7 cellular contexts compared by ENCODE assay signal in genomic region chr1:117605164-117605810, GRCh38. TPM values are rescaled to one million over a fixed set of nuclear protein-coding genes. Genes with fewer than 3 reads are reported as not detected.
DNase-seq lines count a peak whose midpoint lies in the region; ATAC-seq and TF ChIP-seq lines count a peak whose summit lies in the region.

No MANE protein-coding gene starts in this region.

- H3K4me3 Mint-ChIP-seq in GM23338, result peak overlapping the region; percentile 89

- H3K27ac Mint-ChIP-seq in GM23338, result peak overlapping the region; percentile 85

- H3K4me1 ChIP-seq in GM23338 (ENCODE audit: insufficient read depth), result peaks cover 25% of the 10 kb centered on the region
- H3K4me1 ChIP-seq in mesenchymal stem cell (ENCODE audit: control insufficient read depth, insufficient read depth, low read depth, low read length), result peaks cover 16% of the 10 kb centered on the region
- H3K4me1 ChIP-seq in upper lobe of left lung, result peaks cover 8 to 35% (median 12%) of the 10 kb centered on the region in 4 donors

- TF ChIP-seq POLR2A in upper lobe of left lung (IDR thresholded peaks at IDR 0.05), result peak in 1 of 4 donors; percentile 20

- H3K36me3 ChIP-seq in GM23338 (ENCODE audit: insufficient read depth), result no peaks in the 10 kb centered on the region
- H3K36me3 ChIP-seq in MG63, result no peaks in the 10 kb centered on the region
- no peaks in the 10 kb centered on the region for H3K36me3 ChIP-seq in mesenchymal stem cell (ENCODE audit: control insufficient read depth in 1 of 2, insufficient read depth in 2 of 2, low read depth in 1 of 2, low read length in 2 of 2)
- no peaks in the 10 kb centered on the region for H3K36me3 ChIP-seq in upper lobe of left lung

- no peaks in the 10 kb centered on the region for H3K36me3 Mint-ChIP-seq in GM23338 (ENCODE audit: low read depth)

- WGBS in mesenchymal stem cell, result 2% methylated on average over 31 of the region's 32 CpGs
- 0 to 1% methylated on average over 27 to 28 of the region's 32 CpGs for WGBS in upper lobe of left lung, 2 donors

- no peak overlapping the region for H2AK5ac ChIP-seq in mesenchymal stem cell (ENCODE audit: low read length, severe bottlenecking)

- no peaks in the 10 kb centered on the region for H3K9me3 ChIP-seq in MG63
- no peaks in the 10 kb centered on the region for H3K9me3 ChIP-seq in mesenchymal stem cell (ENCODE audit: control insufficient read depth, low read length)
- H3K9me3 ChIP-seq in upper lobe of left lung, result no peaks in the 10 kb centered on the region

- ATAC-seq in GM18499 (IDR thresholded peaks at IDR 0.05; ENCODE audit: insufficient read depth, unreplicated experiment), result peak; percentile 37
- ATAC-seq in GM23338, result peak; percentile 8
- ATAC-seq in upper lobe of left lung (ENCODE audit: low FRiP score in 2 of 2), result peak; percentile 2 to 55

- H2AFZ ChIP-seq in GM23338 (peak overlapping the region; percentile 100), mesenchymal stem cell (ENCODE audit: low read depth, low read length) (peak overlapping the region; percentile 62)

- no peaks in the 10 kb centered on the region for H3K79me2 ChIP-seq in GM23338 (replicated peaks; ENCODE audit: insufficient read depth)

- DNase-seq in GM23338 (ENCODE audit: low spot score) (peak; percentile 62), MG63 (no peak), coronary artery (ENCODE audit: low spot score) (peak; percentile 80), mesenchymal stem cell (no peak), upper lobe of left lung (peak; percentile 59 to 90), COLO668 (lab: John Stamatoyannopoulos, UW; ENCODE audit: unreplicated experiment) (no peak)

- H3F3A ChIP-seq in GM23338 (replicated peaks; ENCODE audit: low read depth), result no peaks in the 10 kb centered on the region

- no peaks in the 10 kb centered on the region; the same call in 2 of the 3 replicates for H3K9me3 Mint-ChIP-seq in GM23338

- no peak overlapping the region for H2BK120ac ChIP-seq in mesenchymal stem cell (ENCODE audit: low read depth, low read length)

- peak overlapping the region in 1 of 2 experiments; percentile 21 for H2BK12ac ChIP-seq in mesenchymal stem cell (ENCODE audit: low read length in 2 of 2)

- H4K20me1 ChIP-seq in GM23338 (replicated peaks; ENCODE audit: insufficient read depth), result no peaks in the 10 kb centered on the region

- H3K27me3 ChIP-seq in GM23338 (ENCODE audit: insufficient read depth) (peaks cover 51% of the 10 kb centered on the region), MG63 (no peaks in the 10 kb centered on the region), mesenchymal stem cell (ENCODE audit: control insufficient read depth in 1 of 2, insufficient read depth in 1 of 2, low read length in 2 of 2) (peaks cover 39 to 48% of the 10 kb centered on the region in 2 experiments), upper lobe of left lung (no peaks in the 10 kb centered on the region)

- H3K4me2 ChIP-seq in GM23338 (peak overlapping the region; percentile 96), mesenchymal stem cell (ENCODE audit: low read length, poor library complexity, severe bottlenecking) (peak overlapping the region; percentile 83)

- H3K9me2 ChIP-seq in GM23338 (ENCODE audit: insufficient read depth), result no peaks in the 10 kb centered on the region

- H3K4me3 ChIP-seq in GM23338 (peak overlapping the region; percentile 94), MG63 (peak overlapping the region; percentile 58), coronary artery (peak overlapping the region; percentile 91), mesenchymal stem cell (ENCODE audit: insufficient read depth in 1 of 2, low read depth in 1 of 2, low read length in 2 of 2) (peak overlapping the region; percentile 62 to 86), upper lobe of left lung (peak overlapping the region; percentile 67 to 83 (median 74))

- H3K18ac ChIP-seq in mesenchymal stem cell (ENCODE audit: low read depth in 1 of 2, low read length in 2 of 2), result peak overlapping the region in 1 of 2 experiments; percentile 42

- H3K27ac ChIP-seq in GM23338 (ENCODE audit: low read depth) (no peak overlapping the region), coronary artery (peak overlapping the region; percentile 67 to 78), mesenchymal stem cell (ENCODE audit: low read length, poor library complexity, severe bottlenecking) (no peak overlapping the region), upper lobe of left lung (peak overlapping the region; percentile 65 to 87 (median 78))

- no peak overlapping the region for H3K4ac ChIP-seq in mesenchymal stem cell (ENCODE audit: low read depth in 1 of 2, low read length in 2 of 2)

- peaks cover 31% of the 10 kb centered on the region for H3K4me1 Mint-ChIP-seq in GM23338

- H2BK15ac ChIP-seq in mesenchymal stem cell (ENCODE audit: low read depth, poor library complexity, severe bottlenecking), result no peak overlapping the region

- peaks cover 29% of the 10 kb centered on the region for H3K27me3 Mint-ChIP-seq in GM23338 (ENCODE audit: insufficient read depth, low read depth, poor library complexity)

- no peaks in the 10 kb centered on the region for H3K79me1 ChIP-seq in mesenchymal stem cell (replicated peaks; ENCODE audit: low read length, poor library complexity, severe bottlenecking)

- no peak overlapping the region for H3K23ac ChIP-seq in mesenchymal stem cell (ENCODE audit: low read length in 2 of 2)

- H2BK5ac ChIP-seq in mesenchymal stem cell (ENCODE audit: low read depth, low read length, poor library complexity, severe bottlenecking), result no peak overlapping the region

- no peak overlapping the region for H3K14ac ChIP-seq in mesenchymal stem cell (ENCODE audit: low read length in 2 of 2)

- peak overlapping the region; percentile 8 for H4K8ac ChIP-seq in mesenchymal stem cell (ENCODE audit: low read length)

- TF ChIP-seq CTCF in GM23338 (conservative IDR thresholded peaks at IDR 0.05; ENCODE audit: low read depth in 2 of 2) (no peak), coronary artery (IDR thresholded peaks at IDR 0.05) (no peak), upper lobe of left lung (IDR thresholded peaks at IDR 0.05) (no peak)

- no peak for TF ChIP-seq EP300 in upper lobe of left lung (IDR thresholded peaks at IDR 0.05)

- H3K9ac ChIP-seq in mesenchymal stem cell (ENCODE audit: low read length), result peak overlapping the region; percentile 86

- no peak overlapping the region for H4K91ac ChIP-seq in mesenchymal stem cell (ENCODE audit: low read length)

TF ChIP-seq in GM23338, 12 proteins besides CTCF, POLR2A, EP300 and RAD21:
- no peak for TF ChIP-seq JUNB (IDR thresholded peaks at IDR 0.05; ENCODE audit: unreplicated experiment)
- TF ChIP-seq POLR2AphosphoS5 (IDR thresholded peaks at IDR 0.05; ENCODE audit: low read depth), result peak; percentile 18
TF ChIP-seq in GM23338: peak in this region for 1.

RNA-seq across cellular contexts. Expression of gene TENT5C, which starts 0.6 kb away (rescaled TPM):
- 0.80 and 1.2 TPM in 2 replicates for total RNA-seq in GM23338 (2014; rRNA removed; shearing (Covaris generic))
- polyA plus RNA-seq in GM23338 (2016; fragmentation: Nextera tagmentation; extraction: Ambion mirVana), result 0.23 and 0.24 TPM in 2 replicates
- total RNA-seq in MG63 (2014; rRNA removed; shearing (Covaris generic); ENCODE audit: low replicate concordance), result 6.2 and 6.4 TPM in 2 replicates
- 1.3 TPM for polyA plus RNA-seq in mesenchymal stem cell (2013, experiment 1 of 2)
- polyA plus RNA-seq in mesenchymal stem cell (2013, experiment 2 of 2), result 1.3 TPM
- 10 to 100 TPM in 5 of 6 donors, 1 to 10 TPM in 1; 8.1 to 37.8 (median 18.4) TPM for total RNA-seq in upper lobe of left lung

Comparison
In these comparisons a context has a peak if more than half of its experiments do, and no peak if none do; other contexts are left out.
1. DNase-seq: peak in GM23338 (single experiment), coronary artery (single experiment) and upper lobe of left lung (2 of 2); none in MG63 (single experiment), mesenchymal stem cell (single experiment) and COLO668 (single experiment).
2. H3K27ac ChIP-seq: peak in coronary artery (2 of 2) and upper lobe of left lung (4 of 4); none in GM23338 (single experiment) and mesenchymal stem cell (single experiment).
3. Peak in every context shown above with its lines, with median percentiles within 50 percentile points of each other: ATAC-seq and H3K4me3 ChIP-seq.